ENCODE assay signal across 8 cellular contexts in the genomic region with DNA sequence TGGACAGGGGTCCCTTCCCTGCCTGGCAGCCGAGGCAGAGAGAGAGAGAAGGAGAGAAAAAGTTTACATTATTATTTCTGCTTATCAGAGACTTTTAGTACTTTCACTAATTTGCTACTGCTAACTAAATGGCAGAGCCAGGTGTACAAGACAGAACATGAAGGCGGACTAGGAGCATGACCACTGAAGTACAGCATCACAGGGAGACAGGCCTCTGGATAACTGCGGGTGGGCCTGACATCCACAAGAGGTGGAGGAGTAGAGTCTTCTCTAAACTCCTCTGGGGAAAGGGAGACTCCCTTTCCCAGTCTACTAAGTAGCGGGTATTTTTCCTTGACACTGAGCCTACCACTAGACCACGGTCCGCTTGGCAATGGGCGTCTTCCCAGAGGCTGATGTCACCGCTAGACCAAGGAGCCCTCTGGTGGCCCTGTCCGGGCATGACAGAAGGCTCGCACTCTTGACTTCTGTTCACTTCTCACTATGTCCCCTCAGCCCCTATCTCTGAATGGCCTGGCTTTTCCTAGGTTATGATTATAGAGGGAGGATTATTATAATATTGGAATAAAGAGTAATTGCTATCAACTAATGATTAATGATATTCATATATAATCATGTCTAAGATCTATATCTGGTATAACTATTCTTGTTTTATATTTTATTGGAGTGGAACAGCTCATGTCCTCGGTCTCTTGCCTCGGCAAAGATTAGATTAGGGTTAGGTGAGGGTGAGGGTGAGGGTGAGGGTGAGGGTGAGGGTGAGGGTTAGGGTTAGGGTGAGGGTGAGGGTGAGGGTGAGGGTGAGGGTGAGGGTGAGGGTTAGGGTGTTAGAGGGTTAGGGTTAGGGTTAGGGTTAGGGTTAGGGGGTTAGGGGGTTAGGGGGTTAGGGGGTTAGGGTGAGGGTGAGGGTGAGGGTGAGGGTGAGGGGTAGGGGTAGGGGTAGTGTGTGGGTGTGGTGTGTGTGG. TPM values are rescaled to one million over a fixed set of nuclear protein-coding genes. Genes with fewer than 3 reads are reported as not detected.
A peak's percentile ranks its signal among the peaks of the same experiment; 100 is the strongest.
DNase-seq lines count a peak whose midpoint lies in the region; TF ChIP-seq lines count a peak whose summit lies in the region.
"Not testable (repeated sequence)": the region's sequence is repeated elsewhere in the genome, so short reads cannot be mapped to it uniquely, and the experiment has no call there.

No MANE protein-coding gene starts in this region.

- DNase-seq in EL (peak; percentile 70), LHCN-M2 (ENCODE audit: low read depth) (peak; percentile 54), amniotic epithelial cell (ENCODE audit: low read depth) (peak; percentile 58), fibroblast of the aortic adventitia (ENCODE audit: low read depth) (peak; percentile 72), medulla oblongata (ENCODE audit: extremely low spot score) (peak; percentile 83), type B pancreatic cell (ENCODE audit: extremely low spot score, unreplicated experiment) (peak; percentile 70)
- peak; percentile 59 for DNase-seq in activated CD4-positive, CD25-positive, alpha-beta regulatory T cell treated with anti-CD3 and anti-CD28 coated beads, Interleukin-2, amount 50 U/mL, for 72 hours
- not testable (repeated sequence) for DNase-seq in smooth muscle cell (lab: John Stamatoyannopoulos, UW; ENCODE audit: unreplicated experiment)

- H3K27ac ChIP-seq in smooth muscle cell (ENCODE audit: low read depth), result not testable (repeated sequence)

- H4K20me1 ChIP-seq in smooth muscle cell (ENCODE audit: low read depth), result not testable (repeated sequence)

- not testable (repeated sequence) for H3K4me1 ChIP-seq in smooth muscle cell (ENCODE audit: low read depth)

- H3K4me3 Mint-ChIP-seq in type B pancreatic cell, result not testable (repeated sequence)

- not testable (repeated sequence) for H3K27ac Mint-ChIP-seq in type B pancreatic cell

- 41% methylated on average over 12 of the region's 12 CpGs for WGBS in smooth muscle cell (ENCODE audit: low lambda C conversion rate)

- not testable (repeated sequence) for H3K4me1 Mint-ChIP-seq in type B pancreatic cell (ENCODE audit: unreplicated experiment)

- H3K9ac ChIP-seq in smooth muscle cell (ENCODE audit: low read depth), result not testable (repeated sequence)

- H3K4me2 ChIP-seq in smooth muscle cell, result not testable (repeated sequence)

- H3K36me3 Mint-ChIP-seq in type B pancreatic cell, result not testable (repeated sequence)

- TF ChIP-seq CTCF in fibroblast of the aortic adventitia (IDR thresholded peaks at IDR 0.05; ENCODE audit: insufficient read depth, low read length), result peak; percentile 87
- TF ChIP-seq CTCF in smooth muscle cell (IDR thresholded peaks at IDR 0.05; ENCODE audit: borderline replicate concordance, insufficient read depth, poor library complexity, severe bottlenecking), result peak; percentile 86
- peak; percentile 83 for TF ChIP-seq CTCF in type B pancreatic cell (conservative IDR thresholded peaks at IDR 0.05)

- H3K27me3 Mint-ChIP-seq in type B pancreatic cell, result not testable (repeated sequence)

- H3F3A ChIP-seq in smooth muscle cell (ENCODE audit: low read depth), result not testable (repeated sequence)

- H3K9me3 ChIP-seq in smooth muscle cell (replicated peaks; ENCODE audit: low read depth), result not testable (repeated sequence)

- H3K36me3 ChIP-seq in smooth muscle cell (ENCODE audit: low read depth), result not testable (repeated sequence)

- not testable (repeated sequence) for H3K27me3 ChIP-seq in smooth muscle cell (ENCODE audit: low read depth)

- not testable (repeated sequence) for H3K4me3 ChIP-seq in fibroblast of the aortic adventitia (ENCODE audit: low read depth, low read length); smooth muscle cell

- H3K79me2 ChIP-seq in smooth muscle cell (ENCODE audit: low read depth), result not testable (repeated sequence)

- not testable (repeated sequence) for H3K9me3 Mint-ChIP-seq in type B pancreatic cell

- H2AFZ ChIP-seq in smooth muscle cell (ENCODE audit: low read depth), result peak overlapping the region; percentile 28

RNA-seq across cellular contexts. Expression of a gene that starts 10.5 kb away (rescaled TPM):
- total RNA-seq in LHCN-M2 (2014; rRNA removed) (1.6 and 2.8 TPM in 2 replicates), fibroblast of the aortic adventitia (ENCODE audit: low replicate concordance) (0.54 and 2.5 TPM in 2 replicates), smooth muscle cell (19.3 and 19.8 TPM in 2 replicates), type B pancreatic cell (ENCODE audit: low replicate concordance) (10.2 and 21.8 TPM in 2 replicates)
- polyA plus RNA-seq in LHCN-M2 (2012), result 2.5 TPM
- 15.7 and 19.9 TPM in 2 replicates for polyA plus RNA-seq in smooth muscle cell
